2 cellular contexts compared by ENCODE assay signal in the genomic region with DNA sequence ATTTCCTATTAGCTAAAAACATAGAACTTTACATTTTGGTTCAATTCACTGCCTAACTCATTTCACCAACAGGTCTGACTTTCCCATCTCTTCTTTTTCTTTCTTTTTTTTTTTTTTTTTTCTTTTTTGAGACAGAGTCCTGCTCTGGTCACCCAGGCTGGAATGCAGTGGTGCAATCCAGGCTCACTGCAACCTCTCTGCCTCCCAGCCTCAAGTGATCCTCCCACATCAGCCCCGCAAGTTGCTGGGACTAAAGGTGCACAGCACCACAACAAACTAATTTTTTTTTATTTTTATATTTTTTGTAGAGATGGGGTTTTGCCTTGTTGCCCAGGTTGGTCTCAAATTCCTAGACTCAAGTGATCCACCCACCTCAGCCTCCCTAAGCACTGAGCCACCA.
TF ChIP-seq lines count a peak whose summit lies in the region.

No MANE protein-coding gene starts in this region.

TF ChIP-seq in HEK293, 187 proteins besides CTCF, POLR2A, EP300 and RAD21:
- TF ChIP-seq, protein P1, sequence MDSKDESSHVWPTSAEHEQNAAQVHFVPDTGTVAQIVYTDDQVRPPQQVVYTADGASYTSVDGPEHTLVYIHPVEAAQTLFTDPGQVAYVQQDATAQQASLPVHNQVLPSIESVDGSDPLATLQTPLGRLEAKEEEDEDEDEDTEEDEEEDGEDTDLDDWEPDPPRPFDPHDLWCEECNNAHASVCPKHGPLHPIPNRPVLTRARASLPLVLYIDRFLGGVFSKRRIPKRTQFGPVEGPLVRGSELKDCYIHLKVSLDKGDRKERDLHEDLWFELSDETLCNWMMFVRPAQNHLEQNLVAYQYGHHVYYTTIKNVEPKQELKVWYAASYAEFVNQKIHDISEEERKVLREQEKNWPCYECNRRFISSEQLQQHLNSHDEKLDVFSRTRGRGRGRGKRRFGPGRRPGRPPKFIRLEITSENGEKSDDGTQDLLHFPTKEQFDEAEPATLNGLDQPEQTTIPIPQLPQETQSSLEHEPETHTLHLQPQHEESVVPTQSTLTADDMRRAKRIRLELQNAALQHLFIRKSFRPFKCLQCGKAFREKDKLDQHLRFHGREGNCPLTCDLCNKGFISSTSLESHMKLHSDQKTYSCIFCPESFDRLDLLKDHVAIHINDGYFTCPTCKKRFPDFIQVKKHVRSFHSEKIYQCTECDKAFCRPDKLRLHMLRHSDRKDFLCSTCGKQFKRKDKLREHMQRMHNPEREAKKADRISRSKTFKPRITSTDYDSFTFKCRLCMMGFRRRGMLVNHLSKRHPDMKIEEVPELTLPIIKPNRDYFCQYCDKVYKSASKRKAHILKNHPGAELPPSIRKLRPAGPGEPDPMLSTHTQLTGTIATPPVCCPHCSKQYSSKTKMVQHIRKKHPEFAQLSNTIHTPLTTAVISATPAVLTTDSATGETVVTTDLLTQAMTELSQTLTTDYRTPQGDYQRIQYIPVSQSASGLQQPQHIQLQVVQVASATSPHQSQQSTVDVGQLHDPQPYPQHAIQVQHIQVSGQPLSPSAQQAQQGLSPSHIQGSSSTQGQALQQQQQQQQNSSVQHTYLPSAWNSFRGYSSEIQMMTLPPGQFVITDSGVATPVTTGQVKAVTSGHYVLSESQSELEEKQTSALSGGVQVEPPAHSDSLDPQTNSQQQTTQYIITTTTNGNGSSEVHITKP (tag by site-specific recombination; IDR thresholded peaks at IDR 0.05): peak; percentile 84
- TF ChIP-seq BCL11B (tag by site-specific recombination; IDR thresholded peaks at IDR 0.05; ENCODE audit: low read depth): no peak
- no peak for TF ChIP-seq ZBTB7A (tag by site-specific recombination; IDR thresholded peaks at IDR 0.05; ENCODE audit: low read depth)

TF ChIP-seq in HEK293T, 16 proteins besides CTCF, POLR2A, EP300 and RAD21 (continued from another document):
- TF ChIP-seq, protein P2, sequence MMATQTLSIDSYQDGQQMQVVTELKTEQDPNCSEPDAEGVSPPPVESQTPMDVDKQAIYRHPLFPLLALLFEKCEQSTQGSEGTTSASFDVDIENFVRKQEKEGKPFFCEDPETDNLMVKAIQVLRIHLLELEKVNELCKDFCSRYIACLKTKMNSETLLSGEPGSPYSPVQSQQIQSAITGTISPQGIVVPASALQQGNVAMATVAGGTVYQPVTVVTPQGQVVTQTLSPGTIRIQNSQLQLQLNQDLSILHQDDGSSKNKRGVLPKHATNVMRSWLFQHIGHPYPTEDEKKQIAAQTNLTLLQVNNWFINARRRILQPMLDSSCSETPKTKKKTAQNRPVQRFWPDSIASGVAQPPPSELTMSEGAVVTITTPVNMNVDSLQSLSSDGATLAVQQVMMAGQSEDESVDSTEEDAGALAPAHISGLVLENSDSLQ (IDR thresholded peaks at IDR 0.05): no peak
- TF ChIP-seq SP1 (IDR thresholded peaks at IDR 0.05): no peak
TF ChIP-seq in HEK293T: peak in this region for 1.
